ENCODE assay signal across 11 cellular contexts in genomic region chr19:13849277-13849676, GRCh38. TPM values are rescaled to one million over a fixed set of nuclear protein-coding genes. Genes with fewer than 3 reads are reported as not detected.
A peak's percentile ranks its signal among the peaks of the same experiment; 100 is the strongest.
DNase-seq lines count a peak whose midpoint lies in the region; ATAC-seq and TF ChIP-seq lines count a peak whose summit lies in the region.
"Had no signal": no experiment of that assay in that cellular context is flagged by ENCODE, and none has a peak within 500 bp of the region (broad histone marks: within the 10 kb centered on the region; RNA-seq: fewer than 3 reads in every experiment).

No MANE protein-coding gene starts in this region.

- H3K4me1 Mint-ChIP-seq in activated naive CD8-positive, alpha-beta T cell (ENCODE audit: low read depth), result peaks cover 52% of the 10 kb centered on the region
- H3K4me1 Mint-ChIP-seq in activated naive CD8-positive, alpha-beta T cell treated with anti-CD3 and anti-CD28 coated beads for 36 hours, result peaks cover 31% of the 10 kb centered on the region
- peaks cover 25 to 52% (median 44%) of the 10 kb centered on the region in 4 donors for H3K4me1 Mint-ChIP-seq in naive thymus-derived CD8-positive, alpha-beta T cell

- H3K27ac Mint-ChIP-seq in activated naive CD8-positive, alpha-beta T cell, result peak overlapping the region; percentile 58
- no peak overlapping the region for H3K27ac Mint-ChIP-seq in activated naive CD8-positive, alpha-beta T cell treated with anti-CD3 and anti-CD28 coated beads for 36 hours
- H3K27ac Mint-ChIP-seq in naive thymus-derived CD8-positive, alpha-beta T cell, result peak overlapping the region; percentile 83 to 100 (median 100)

- 68 to 92% methylated on average over 4 to 5 of the region's 6 CpGs for WGBS in upper lobe of left lung, 2 donors

- intact Hi-C loops in colonic mucosa (cut with DNase I) (no loop called here), posterior cingulate gyrus (cut with DNase I) (no loop called here)

- no peak overlapping the region for H3K4me3 ChIP-seq in colonic mucosa
- H3K4me3 ChIP-seq in upper lobe of left lung, result no peak overlapping the region
- H3K4me3 ChIP-seq: GM12878 had no signal

- H3K27ac ChIP-seq in colonic mucosa, result peak overlapping the region; percentile 94
- H3K27ac ChIP-seq in upper lobe of left lung, result peak overlapping the region; percentile 99 to 100 (median 100)

- TF ChIP-seq POLR2A in upper lobe of left lung (IDR thresholded peaks at IDR 0.05), result no peak

- H3K4me1 ChIP-seq in colonic mucosa (peaks cover 16% of the 10 kb centered on the region), upper lobe of left lung (peaks cover 45 to 75% (median 70%) of the 10 kb centered on the region in 4 donors)

- H3K36me3 ChIP-seq in colonic mucosa, result no peaks in the 10 kb centered on the region
- H3K36me3 ChIP-seq in upper lobe of left lung, result no peaks in the 10 kb centered on the region

- no peaks in the 10 kb centered on the region for H3K27me3 Mint-ChIP-seq in activated naive CD8-positive, alpha-beta T cell
- H3K27me3 Mint-ChIP-seq in activated naive CD8-positive, alpha-beta T cell treated with anti-CD3 and anti-CD28 coated beads for 36 hours, result no peaks in the 10 kb centered on the region
- H3K27me3 Mint-ChIP-seq in naive thymus-derived CD8-positive, alpha-beta T cell, result peaks cover 0 to 4% (median 0%) of the 10 kb centered on the region in 5 donors

- POLR2A ChIA-PET in naive thymus-derived CD8-positive, alpha-beta T cell (lab: Charles Lee), result interaction anchor here (0.7 to 5.5 kb wide), 5 partner anchors 10 to 61 kb away, joined by 3 to 68 read pairs (median 12); no protein-coding TSS in a partner anchor

- no peak for ATAC-seq in naive thymus-derived CD8-positive, alpha-beta T cell
- no peak for ATAC-seq in upper lobe of left lung (ENCODE audit: low FRiP score in 2 of 2)
- ATAC-seq: GM12878 had no signal

- H3K9me3 Mint-ChIP-seq in activated naive CD8-positive, alpha-beta T cell (ENCODE audit: low read depth), result no peaks in the 10 kb centered on the region
- no peaks in the 10 kb centered on the region for H3K9me3 Mint-ChIP-seq in activated naive CD8-positive, alpha-beta T cell treated with anti-CD3 and anti-CD28 coated beads for 36 hours
- peaks cover 0 to 3% (median 0%) of the 10 kb centered on the region in 9 donors for H3K9me3 Mint-ChIP-seq in naive thymus-derived CD8-positive, alpha-beta T cell

- peak overlapping the region in 1 of 2 donors; percentile 30 for H3K9ac ChIP-seq in colonic mucosa (ENCODE audit: low read depth in 2 of 2, low read length in 2 of 2)

- TF ChIP-seq CTCF in colonic mucosa (IDR thresholded peaks at IDR 0.05) (no peak), upper lobe of left lung (IDR thresholded peaks at IDR 0.05) (no peak)

- DNase-seq in activated naive CD8-positive, alpha-beta T cell treated with anti-CD3 and anti-CD28 coated beads for 36 hours, result no peak
- DNase-seq in colonic mucosa (peak; percentile 36), upper lobe of left lung (no peak), posterior cingulate gyrus (no peak), activated gamma-delta T cell (lab: John Stamatoyannopoulos, UW) (no peak), COLO668 (lab: John Stamatoyannopoulos, UW; ENCODE audit: unreplicated experiment) (no peak)
- no peak for DNase-seq in naive thymus-derived CD8-positive, alpha-beta T cell
- DNase-seq: NCI-H1417 treated with DMSO at 0.1 percent for 48 hours, retina had no signal

- no peak overlapping the region for H3K4me3 Mint-ChIP-seq in activated naive CD8-positive, alpha-beta T cell
- no peak overlapping the region for H3K4me3 Mint-ChIP-seq in activated naive CD8-positive, alpha-beta T cell treated with anti-CD3 and anti-CD28 coated beads for 36 hours
- peak overlapping the region in 4 of 10 donors; percentile 19 to 84 (median 66) for H3K4me3 Mint-ChIP-seq in naive thymus-derived CD8-positive, alpha-beta T cell

- H3K27me3 ChIP-seq in colonic mucosa, result no peaks in the 10 kb centered on the region
- H3K27me3 ChIP-seq in upper lobe of left lung, result no peaks in the 10 kb centered on the region

- no peaks in the 10 kb centered on the region for H3K36me3 Mint-ChIP-seq in activated naive CD8-positive, alpha-beta T cell
- H3K36me3 Mint-ChIP-seq in activated naive CD8-positive, alpha-beta T cell treated with anti-CD3 and anti-CD28 coated beads for 36 hours, result no peaks in the 10 kb centered on the region
- peaks cover 0 to 4% (median 3%) of the 10 kb centered on the region in 3 donors for H3K36me3 Mint-ChIP-seq in naive thymus-derived CD8-positive, alpha-beta T cell

- H3K9me3 ChIP-seq in colonic mucosa (no peaks in the 10 kb centered on the region), upper lobe of left lung (no peaks in the 10 kb centered on the region)

- no peak for TF ChIP-seq EP300 in upper lobe of left lung (IDR thresholded peaks at IDR 0.05)

RNA-seq across cellular contexts. Expression of gene NANOS3, which starts 27.7 kb away (rescaled TPM):
- under 1 TPM; 0.70 to 0.80 TPM for total RNA-seq in activated naive CD8-positive, alpha-beta T cell treated with anti-CD3 and anti-CD28 coated beads for 36 hours
- not detected for total RNA-seq in colonic mucosa
- not detected for total RNA-seq in naive thymus-derived CD8-positive, alpha-beta T cell
- not detected for polyA plus RNA-seq in naive thymus-derived CD8-positive, alpha-beta T cell
- 1 to 10 TPM in 2 of 6 donors, not detected in 4; 1.3 to 5.2 TPM for total RNA-seq in upper lobe of left lung

RNA-seq across cellular contexts. Expression of gene ZSWIM4, which starts 54.0 kb away (rescaled TPM):
- total RNA-seq in activated naive CD8-positive, alpha-beta T cell treated with anti-CD3 and anti-CD28 coated beads for 36 hours, result 1 to 10 TPM; 4.3 to 4.4 TPM
- 1 to 10 TPM; 2.9 to 4.3 TPM for total RNA-seq in colonic mucosa
- total RNA-seq in naive thymus-derived CD8-positive, alpha-beta T cell, result 1 to 10 TPM; 7.8 to 8.1 TPM
- 1 to 10 TPM in 2 of 3 donors, under 1 TPM in 1; 0.30 to 1.5 (median 1.1) TPM for polyA plus RNA-seq in naive thymus-derived CD8-positive, alpha-beta T cell
- total RNA-seq in upper lobe of left lung, result 10 to 100 TPM in 4 of 6 donors, 1 to 10 TPM in 2; 7.3 to 22.6 (median 10.1) TPM

RNA-seq across cellular contexts. Expression of gene BRME1, which starts 56.6 kb away (rescaled TPM):
- total RNA-seq in activated naive CD8-positive, alpha-beta T cell treated with anti-CD3 and anti-CD28 coated beads for 36 hours, result 1 to 10 TPM; 6.9 to 7.3 TPM
- total RNA-seq in colonic mucosa (10 to 100 TPM in 1 of 2 donors, 1 to 10 TPM in 1; 5.9 to 20.0 TPM), upper lobe of left lung (1 to 10 TPM in 5 of 6 donors, under 1 TPM in 1; 0.46 to 4.4 (median 2.1) TPM)
- total RNA-seq in naive thymus-derived CD8-positive, alpha-beta T cell, result 1 to 10 TPM; 3.0 to 3.7 TPM
- polyA plus RNA-seq in naive thymus-derived CD8-positive, alpha-beta T cell, result under 1 TPM; 0.49 to 0.94 (median 0.76) TPM

RNA-seq across cellular contexts. Expression of gene CC2D1A, which starts 56.7 kb away (rescaled TPM):
- 10 to 100 TPM; 24.4 to 25.0 TPM for total RNA-seq in activated naive CD8-positive, alpha-beta T cell treated with anti-CD3 and anti-CD28 coated beads for 36 hours
- 100 to 1,000 TPM in 1 of 2 donors, 10 to 100 TPM in 1; 81.0 to 123 TPM for total RNA-seq in colonic mucosa
- total RNA-seq in naive thymus-derived CD8-positive, alpha-beta T cell, result 10 to 100 TPM; 29.7 to 30.7 TPM
- polyA plus RNA-seq in naive thymus-derived CD8-positive, alpha-beta T cell, result 10 to 100 TPM in 1 of 3 donors, 1 to 10 TPM in 2; 4.3 to 10.5 (median 5.5) TPM
- total RNA-seq in upper lobe of left lung, result 10 to 100 TPM; 30.4 to 95.3 (median 35.3) TPM
